In genomic region chr2:27356382-27357181, GRCh38 we compare ENCODE assay signal across 1 cellular context.
A peak's percentile ranks its signal among the peaks of the same experiment; 100 is the strongest.
TF ChIP-seq lines count a peak whose summit lies in the region.

Gene GTF3C2 (minus strand): TSS chr2:27356764. CDS start chr2:27343554, 13,210 bp downstream.

TF ChIP-seq in K562, 482 proteins besides CTCF, POLR2A, EP300 and RAD21 (continued from another document and continues in another):
- TF ChIP-seq, protein P1, sequence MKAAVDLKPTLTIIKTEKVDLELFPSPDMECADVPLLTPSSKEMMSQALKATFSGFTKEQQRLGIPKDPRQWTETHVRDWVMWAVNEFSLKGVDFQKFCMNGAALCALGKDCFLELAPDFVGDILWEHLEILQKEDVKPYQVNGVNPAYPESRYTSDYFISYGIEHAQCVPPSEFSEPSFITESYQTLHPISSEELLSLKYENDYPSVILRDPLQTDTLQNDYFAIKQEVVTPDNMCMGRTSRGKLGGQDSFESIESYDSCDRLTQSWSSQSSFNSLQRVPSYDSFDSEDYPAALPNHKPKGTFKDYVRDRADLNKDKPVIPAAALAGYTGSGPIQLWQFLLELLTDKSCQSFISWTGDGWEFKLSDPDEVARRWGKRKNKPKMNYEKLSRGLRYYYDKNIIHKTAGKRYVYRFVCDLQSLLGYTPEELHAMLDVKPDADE (conservative IDR thresholded peaks at IDR 0.05; ENCODE audit: control insufficient read depth, low read depth, low read length) = peak; percentile 50
- TF ChIP-seq ZZZ3 (IDR thresholded peaks at IDR 0.05) (no peak), HMGN3 (IDR thresholded peaks at IDR 0.05; ENCODE audit: borderline replicate concordance, extremely low read depth, insufficient read length, low read depth, low read length) (peak; percentile 47), NBN (IDR thresholded peaks at IDR 0.05; ENCODE audit: low read depth) (peak; percentile 56), HDGF (IDR thresholded peaks at IDR 0.05) (no peak), HNRNPH1 (optimal IDR thresholded peaks at IDR 0.05; ENCODE audit: low read depth, low read length) (no peak), HLTF (IDR thresholded peaks at IDR 0.05) (peak; percentile 45; the same call in 1 of the 2 replicates), TBL1XR1 (IDR thresholded peaks at IDR 0.05; ENCODE audit: low read length in 2 of 2) (peak in 1 of 2 experiments; percentile 62; a peak in 1 of 4 replicates), CAMTA2 (CRISPR knock-in tag; conservative IDR thresholded peaks at IDR 0.05) (no peak), E4F1 (CRISPR knock-in tag; IDR thresholded peaks at IDR 0.05; ENCODE audit: borderline replicate concordance) (no peak), ZNF76 (CRISPR knock-in tag; IDR thresholded peaks at IDR 0.05; ENCODE audit: borderline replicate concordance) (no peak), HINFP (tag; conservative IDR thresholded peaks at IDR 0.05; ENCODE audit: low read depth) (no peak), MCM2 (IDR thresholded peaks at IDR 0.05; ENCODE audit: low read depth) (no peak), ZKSCAN1 (IDR thresholded peaks at IDR 0.05; ENCODE audit: low read depth, low read length) (no peak), ZNF324 (CRISPR knock-in tag; IDR thresholded peaks at IDR 0.05) (no peak), DDX20 (tag; IDR thresholded peaks at IDR 0.05; ENCODE audit: low read depth) (no peak), MBD2 (IDR thresholded peaks at IDR 0.05; ENCODE audit: borderline replicate concordance, low read depth) (peak; percentile 40), USF1 (CRISPR knock-in tag; IDR thresholded peaks at IDR 0.05) (peak; percentile 68), ZNF668 (CRISPR knock-in tag; IDR thresholded peaks at IDR 0.05) (no peak), EWSR1 (IDR thresholded peaks at IDR 0.05; ENCODE audit: borderline replicate concordance, low read depth, partially characterized antibody) (no peak), EGR1 (conservative IDR thresholded peaks at IDR 0.05) (peak; percentile 67), SP2 (IDR thresholded peaks at IDR 0.05; ENCODE audit: extremely low read depth, low read depth, low read length, poor library complexity, severe bottlenecking) (no peak), ZNF140 (CRISPR knock-in tag; IDR thresholded peaks at IDR 0.05) (no peak), E2F8 (IDR thresholded peaks at IDR 0.05; ENCODE audit: low read depth, partially characterized antibody) (peak; percentile 85)
- TF ChIP-seq, protein P2, sequence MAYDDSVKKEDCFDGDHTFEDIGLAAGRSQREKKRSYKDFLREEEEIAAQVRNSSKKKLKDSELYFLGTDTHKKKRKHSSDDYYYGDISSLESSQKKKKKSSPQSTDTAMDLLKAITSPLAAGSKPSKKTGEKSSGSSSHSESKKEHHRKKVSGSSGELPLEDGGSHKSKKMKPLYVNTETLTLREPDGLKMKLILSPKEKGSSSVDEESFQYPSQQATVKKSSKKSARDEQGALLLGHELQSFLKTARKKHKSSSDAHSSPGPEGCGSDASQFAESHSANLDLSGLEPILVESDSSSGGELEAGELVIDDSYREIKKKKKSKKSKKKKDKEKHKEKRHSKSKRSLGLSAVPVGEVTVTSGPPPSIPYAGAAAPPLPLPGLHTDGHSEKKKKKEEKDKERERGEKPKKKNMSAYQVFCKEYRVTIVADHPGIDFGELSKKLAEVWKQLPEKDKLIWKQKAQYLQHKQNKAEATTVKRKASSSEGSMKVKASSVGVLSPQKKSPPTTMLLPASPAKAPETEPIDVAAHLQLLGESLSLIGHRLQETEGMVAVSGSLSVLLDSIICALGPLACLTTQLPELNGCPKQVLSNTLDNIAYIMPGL (CRISPR knock-in tag; IDR thresholded peaks at IDR 0.05) = no peak
- TF ChIP-seq, protein P3, sequence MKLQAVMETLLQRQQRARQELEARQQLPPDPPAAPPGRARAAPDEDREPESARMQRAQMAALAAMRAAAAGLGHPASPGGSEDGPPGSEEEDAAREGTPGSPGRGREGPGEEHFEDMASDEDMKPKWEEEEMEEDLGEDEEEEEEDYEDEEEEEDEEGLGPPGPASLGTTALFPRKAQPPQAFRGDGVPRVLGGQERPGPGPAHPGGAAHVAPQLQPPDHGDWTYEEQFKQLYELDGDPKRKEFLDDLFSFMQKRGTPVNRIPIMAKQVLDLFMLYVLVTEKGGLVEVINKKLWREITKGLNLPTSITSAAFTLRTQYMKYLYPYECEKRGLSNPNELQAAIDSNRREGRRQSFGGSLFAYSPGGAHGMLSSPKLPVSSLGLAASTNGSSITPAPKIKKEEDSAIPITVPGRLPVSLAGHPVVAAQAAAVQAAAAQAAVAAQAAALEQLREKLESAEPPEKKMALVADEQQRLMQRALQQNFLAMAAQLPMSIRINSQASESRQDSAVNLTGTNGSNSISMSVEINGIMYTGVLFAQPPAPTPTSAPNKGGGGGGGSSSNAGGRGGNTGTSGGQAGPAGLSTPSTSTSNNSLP (IDR thresholded peaks at IDR 0.05; ENCODE audit: borderline replicate concordance, low read depth, low read length) = no peak
- TF ChIP-seq, protein P4, sequence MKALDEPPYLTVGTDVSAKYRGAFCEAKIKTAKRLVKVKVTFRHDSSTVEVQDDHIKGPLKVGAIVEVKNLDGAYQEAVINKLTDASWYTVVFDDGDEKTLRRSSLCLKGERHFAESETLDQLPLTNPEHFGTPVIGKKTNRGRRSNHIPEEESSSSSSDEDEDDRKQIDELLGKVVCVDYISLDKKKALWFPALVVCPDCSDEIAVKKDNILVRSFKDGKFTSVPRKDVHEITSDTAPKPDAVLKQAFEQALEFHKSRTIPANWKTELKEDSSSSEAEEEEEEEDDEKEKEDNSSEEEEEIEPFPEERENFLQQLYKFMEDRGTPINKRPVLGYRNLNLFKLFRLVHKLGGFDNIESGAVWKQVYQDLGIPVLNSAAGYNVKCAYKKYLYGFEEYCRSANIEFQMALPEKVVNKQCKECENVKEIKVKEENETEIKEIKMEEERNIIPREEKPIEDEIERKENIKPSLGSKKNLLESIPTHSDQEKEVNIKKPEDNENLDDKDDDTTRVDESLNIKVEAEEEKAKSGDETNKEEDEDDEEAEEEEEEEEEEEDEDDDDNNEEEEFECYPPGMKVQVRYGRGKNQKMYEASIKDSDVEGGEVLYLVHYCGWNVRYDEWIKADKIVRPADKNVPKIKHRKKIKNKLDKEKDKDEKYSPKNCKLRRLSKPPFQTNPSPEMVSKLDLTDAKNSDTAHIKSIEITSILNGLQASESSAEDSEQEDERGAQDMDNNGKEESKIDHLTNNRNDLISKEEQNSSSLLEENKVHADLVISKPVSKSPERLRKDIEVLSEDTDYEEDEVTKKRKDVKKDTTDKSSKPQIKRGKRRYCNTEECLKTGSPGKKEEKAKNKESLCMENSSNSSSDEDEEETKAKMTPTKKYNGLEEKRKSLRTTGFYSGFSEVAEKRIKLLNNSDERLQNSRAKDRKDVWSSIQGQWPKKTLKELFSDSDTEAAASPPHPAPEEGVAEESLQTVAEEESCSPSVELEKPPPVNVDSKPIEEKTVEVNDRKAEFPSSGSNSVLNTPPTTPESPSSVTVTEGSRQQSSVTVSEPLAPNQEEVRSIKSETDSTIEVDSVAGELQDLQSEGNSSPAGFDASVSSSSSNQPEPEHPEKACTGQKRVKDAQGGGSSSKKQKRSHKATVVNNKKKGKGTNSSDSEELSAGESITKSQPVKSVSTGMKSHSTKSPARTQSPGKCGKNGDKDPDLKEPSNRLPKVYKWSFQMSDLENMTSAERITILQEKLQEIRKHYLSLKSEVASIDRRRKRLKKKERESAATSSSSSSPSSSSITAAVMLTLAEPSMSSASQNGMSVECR (CRISPR knock-in tag; IDR thresholded peaks at IDR 0.05) = peak; percentile 82
- TF ChIP-seq, protein P5, sequence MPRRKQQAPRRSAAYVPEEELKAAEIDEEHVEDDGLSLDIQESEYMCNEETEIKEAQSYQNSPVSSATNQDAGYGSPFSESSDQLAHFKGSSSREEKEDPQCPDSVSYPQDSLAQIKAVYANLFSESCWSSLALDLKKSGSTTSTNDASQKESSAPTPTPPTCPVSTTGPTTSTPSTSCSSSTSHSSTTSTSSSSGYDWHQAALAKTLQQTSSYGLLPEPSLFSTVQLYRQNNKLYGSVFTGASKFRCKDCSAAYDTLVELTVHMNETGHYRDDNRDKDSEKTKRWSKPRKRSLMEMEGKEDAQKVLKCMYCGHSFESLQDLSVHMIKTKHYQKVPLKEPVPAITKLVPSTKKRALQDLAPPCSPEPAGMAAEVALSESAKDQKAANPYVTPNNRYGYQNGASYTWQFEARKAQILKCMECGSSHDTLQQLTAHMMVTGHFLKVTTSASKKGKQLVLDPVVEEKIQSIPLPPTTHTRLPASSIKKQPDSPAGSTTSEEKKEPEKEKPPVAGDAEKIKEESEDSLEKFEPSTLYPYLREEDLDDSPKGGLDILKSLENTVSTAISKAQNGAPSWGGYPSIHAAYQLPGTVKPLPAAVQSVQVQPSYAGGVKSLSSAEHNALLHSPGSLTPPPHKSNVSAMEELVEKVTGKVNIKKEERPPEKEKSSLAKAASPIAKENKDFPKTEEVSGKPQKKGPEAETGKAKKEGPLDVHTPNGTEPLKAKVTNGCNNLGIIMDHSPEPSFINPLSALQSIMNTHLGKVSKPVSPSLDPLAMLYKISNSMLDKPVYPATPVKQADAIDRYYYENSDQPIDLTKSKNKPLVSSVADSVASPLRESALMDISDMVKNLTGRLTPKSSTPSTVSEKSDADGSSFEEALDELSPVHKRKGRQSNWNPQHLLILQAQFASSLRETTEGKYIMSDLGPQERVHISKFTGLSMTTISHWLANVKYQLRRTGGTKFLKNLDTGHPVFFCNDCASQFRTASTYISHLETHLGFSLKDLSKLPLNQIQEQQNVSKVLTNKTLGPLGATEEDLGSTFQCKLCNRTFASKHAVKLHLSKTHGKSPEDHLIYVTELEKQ (CRISPR knock-in tag; IDR thresholded peaks at IDR 0.05) = no peak
- TF ChIP-seq, protein P6, sequence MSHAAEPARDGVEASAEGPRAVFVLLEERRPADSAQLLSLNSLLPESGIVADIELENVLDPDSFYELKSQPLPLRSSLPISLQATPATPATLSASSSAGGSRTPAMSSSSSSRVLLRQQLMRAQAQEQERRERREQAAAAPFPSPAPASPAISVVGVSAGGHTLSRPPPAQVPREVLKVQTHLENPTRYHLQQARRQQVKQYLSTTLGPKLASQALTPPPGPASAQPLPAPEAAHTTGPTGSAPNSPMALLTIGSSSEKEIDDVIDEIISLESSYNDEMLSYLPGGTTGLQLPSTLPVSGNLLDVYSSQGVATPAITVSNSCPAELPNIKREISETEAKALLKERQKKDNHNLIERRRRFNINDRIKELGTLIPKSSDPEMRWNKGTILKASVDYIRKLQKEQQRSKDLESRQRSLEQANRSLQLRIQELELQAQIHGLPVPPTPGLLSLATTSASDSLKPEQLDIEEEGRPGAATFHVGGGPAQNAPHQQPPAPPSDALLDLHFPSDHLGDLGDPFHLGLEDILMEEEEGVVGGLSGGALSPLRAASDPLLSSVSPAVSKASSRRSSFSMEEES (CRISPR knock-in tag; IDR thresholded peaks at IDR 0.05) = no peak
- TF ChIP-seq, protein P7, sequence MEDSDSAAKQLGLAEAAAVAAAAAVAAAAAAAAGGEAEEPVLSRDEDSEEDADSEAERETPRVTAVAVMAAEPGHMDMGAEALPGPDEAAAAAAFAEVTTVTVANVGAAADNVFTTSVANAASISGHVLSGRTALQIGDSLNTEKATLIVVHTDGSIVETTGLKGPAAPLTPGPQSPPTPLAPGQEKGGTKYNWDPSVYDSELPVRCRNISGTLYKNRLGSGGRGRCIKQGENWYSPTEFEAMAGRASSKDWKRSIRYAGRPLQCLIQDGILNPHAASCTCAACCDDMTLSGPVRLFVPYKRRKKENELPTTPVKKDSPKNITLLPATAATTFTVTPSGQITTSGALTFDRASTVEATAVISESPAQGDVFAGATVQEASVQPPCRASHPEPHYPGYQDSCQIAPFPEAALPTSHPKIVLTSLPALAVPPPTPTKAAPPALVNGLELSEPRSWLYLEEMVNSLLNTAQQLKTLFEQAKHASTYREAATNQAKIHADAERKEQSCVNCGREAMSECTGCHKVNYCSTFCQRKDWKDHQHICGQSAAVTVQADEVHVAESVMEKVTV (CRISPR knock-in tag; IDR thresholded peaks at IDR 0.05) = no peak
